Comparison of ENCODE assay signal across 11 cellular contexts in genomic region chr4:3294401-3295241, GRCh38. TPM values are rescaled to one million over a fixed set of nuclear protein-coding genes. Genes with fewer than 3 reads are reported as not detected.
A peak's percentile ranks its signal among the peaks of the same experiment; 100 is the strongest.
DNase-seq lines count a peak whose midpoint lies in the region; ATAC-seq and TF ChIP-seq lines count a peak whose summit lies in the region.
"Had no signal": no experiment of that assay in that cellular context is flagged by ENCODE, and none has a peak within 500 bp of the region (broad histone marks: within the 10 kb centered on the region; RNA-seq: fewer than 3 reads in every experiment).

No MANE protein-coding gene starts in this region.

- H3K36me3 ChIP-seq in left ventricle myocardium inferior (no peaks in the 10 kb centered on the region), heart left ventricle (no peaks in the 10 kb centered on the region), ectodermal cell (ENCODE audit: control insufficient read depth, insufficient read depth, low read length) (no peaks in the 10 kb centered on the region), neural cell (ENCODE audit: insufficient read depth, low read length) (no peaks in the 10 kb centered on the region)

- DNase-seq in left ventricle myocardium inferior (no peak), heart left ventricle (no peak), HPDE6-E6E7 (ENCODE audit: extremely low spot score) (no peak), LoVo (ENCODE audit: low spot score) (no peak)
- DNase-seq: activated B cell treated with CpG ODN at 0.5 μM for 24 hours; NCI-H1092 treated with DMSO at 0.1 percent for 48 hours; stimulated activated naive B cell treated with anti-CD40 and anti-IgM and Interleukin-4, amounts not matched to agents 10 μg/mL and 1 μg/mL and 100 μg/mL, for 72 hours had no signal

- TF ChIP-seq POLR2A in heart left ventricle (IDR thresholded peaks at IDR 0.05) = no peak

- H3K4me1 ChIP-seq in left ventricle myocardium inferior (peaks cover 43% of the 10 kb centered on the region), heart left ventricle (peaks cover 0 to 33% (median 22%) of the 10 kb centered on the region in 12 donors), ectodermal cell (ENCODE audit: control insufficient read depth, insufficient read depth, low read length) (peaks cover 42% of the 10 kb centered on the region)

- TF ChIP-seq CTCF in left ventricle myocardium inferior (IDR thresholded peaks at IDR 0.05; ENCODE audit: borderline replicate concordance) (no peak), heart left ventricle (IDR thresholded peaks at IDR 0.05) (no peak), neural cell (IDR thresholded peaks at IDR 0.05; ENCODE audit: poor library complexity, severe bottlenecking) (no peak)

- H3K9ac ChIP-seq in neural cell (ENCODE audit: low read length) = peak overlapping the region; percentile 90

- no peak for TF ChIP-seq RAD21 in neural cell (conservative IDR thresholded peaks at IDR 0.05)

- WGBS in heart left ventricle, 4 donors = 88 to 93% (median 91%) methylated on average over 19 of the region's 19 CpGs
- WGBS in ectodermal cell, 2 experiments = 89% methylated on average over 19 of the region's 19 CpGs

- peak overlapping the region; percentile 72 for H3K4me2 ChIP-seq in neural cell (ENCODE audit: low read length)

- H3K4me3 ChIP-seq in left ventricle myocardium inferior (peak overlapping the region; percentile 98), heart left ventricle (peak overlapping the region in 2 of 12 donors; percentile 88 to 96), ectodermal cell (ENCODE audit: insufficient read depth, low read depth, low read length) (peak overlapping the region; percentile 66), neural cell (ENCODE audit: low read length) (peak overlapping the region; percentile 78)

- peak overlapping the region; percentile 98 for H3K27ac ChIP-seq in left ventricle myocardium inferior (replicated peaks)
- H3K27ac ChIP-seq in heart left ventricle = peak overlapping the region in 3 of 12 donors; percentile 42 to 87 (median 87)
- H3K27ac ChIP-seq in ectodermal cell (ENCODE audit: insufficient read depth, low read depth, low read length, poor library complexity, severe bottlenecking) = no peak overlapping the region
- peak overlapping the region; percentile 78 for H3K27ac ChIP-seq in neural cell (ENCODE audit: low read length)

- intact Hi-C loops in left ventricle myocardium inferior (cut with micrococcal nuclease) (no loop called here), heart left ventricle (cut with DNase I) (no loop called here)

- H4K20me1 ChIP-seq in neural cell (ENCODE audit: insufficient read depth) = no peaks in the 10 kb centered on the region

- H2AFZ ChIP-seq in neural cell (ENCODE audit: low read depth, low read length) = no peak overlapping the region

- H3F3A ChIP-seq in neural cell (ENCODE audit: insufficient read depth, low read length, poor library complexity, severe bottlenecking) = no peaks in the 10 kb centered on the region

- peaks cover 34% of the 10 kb centered on the region for H3K79me2 ChIP-seq in neural cell (replicated peaks; ENCODE audit: insufficient read depth, low read length)

- H3K27me3 ChIP-seq in left ventricle myocardium inferior (ENCODE audit: low read depth) = no peaks in the 10 kb centered on the region
- no peaks in the 10 kb centered on the region for H3K27me3 ChIP-seq in heart left ventricle
- peaks cover 12% of the 10 kb centered on the region for H3K27me3 ChIP-seq in ectodermal cell (ENCODE audit: control insufficient read depth, insufficient read depth, low read length, poor library complexity, severe bottlenecking)
- H3K27me3 ChIP-seq in neural cell (ENCODE audit: insufficient read depth, low read depth, low read length) = no peaks in the 10 kb centered on the region

- H3K9me3 ChIP-seq in left ventricle myocardium inferior (replicated peaks) = no peaks in the 10 kb centered on the region
- peaks cover 0 to 11% (median 0%) of the 10 kb centered on the region in 12 donors for H3K9me3 ChIP-seq in heart left ventricle
- H3K9me3 ChIP-seq in ectodermal cell (ENCODE audit: control insufficient read depth, low read length) = no peaks in the 10 kb centered on the region
- no peaks in the 10 kb centered on the region for H3K9me3 ChIP-seq in neural cell (ENCODE audit: low read length)

- no peak for TF ChIP-seq EP300 in neural cell (conservative IDR thresholded peaks at IDR 0.05; ENCODE audit: poor library complexity, severe bottlenecking)

- no peaks in the 10 kb centered on the region for H3K9me2 ChIP-seq in neural cell (ENCODE audit: insufficient read depth, low read length)

- ATAC-seq in heart left ventricle (no peak), GM21367 (IDR thresholded peaks at IDR 0.05; ENCODE audit: unreplicated experiment) (no peak), GM21825 (IDR thresholded peaks at IDR 0.05; ENCODE audit: unreplicated experiment) (no peak)
- ATAC-seq: stimulated activated naive B cell treated with anti-CD40 and anti-IgM and Interleukin-4, amounts not matched to agents 10 μg/mL and 1 μg/mL and 100 μg/mL, for 72 hours had no signal

TF ChIP-seq in neural cell, 6 proteins besides CTCF, POLR2A, EP300 and RAD21:
- TF ChIP-seq TAF1 (IDR thresholded peaks at IDR 0.05; ENCODE audit: low read depth) (no peak), SMC3 (conservative IDR thresholded peaks at IDR 0.05; ENCODE audit: poor library complexity) (no peak), EZH2 (IDR thresholded peaks at IDR 0.05; ENCODE audit: borderline replicate concordance, insufficient read depth, low read length, poor library complexity, severe bottlenecking) (no peak), REST (IDR thresholded peaks at IDR 0.05; ENCODE audit: borderline replicate concordance) (no peak), POLR2AphosphoS5 (IDR thresholded peaks at IDR 0.05) (no peak), MXI1 (conservative IDR thresholded peaks at IDR 0.05; ENCODE audit: poor library complexity, severe bottlenecking) (no peak)

RNA-seq across cellular contexts. Expression of gene RGS12, which starts 1.8 kb away (rescaled TPM):
- 13.4 TPM for total RNA-seq in left ventricle myocardium inferior
- 10 to 100 TPM in 8 of 9 donors, 1 to 10 TPM in 1; 8.4 to 18.4 (median 14.6) TPM for total RNA-seq in heart left ventricle
- polyA plus RNA-seq in heart left ventricle = 10 to 100 TPM; 11.7 to 12.7 TPM
- 43.2 TPM for polyA plus RNA-seq in ectodermal cell (2013, experiment 1 of 4)
- polyA plus RNA-seq in ectodermal cell (2013, experiment 2 of 4) = 44.0 TPM
- polyA plus RNA-seq in ectodermal cell (2013, experiment 3 of 4) = 33.0 TPM
- 32.7 TPM for polyA plus RNA-seq in ectodermal cell (2013, experiment 4 of 4)
- 62.9 and 66.4 TPM in 2 replicates for polyA plus RNA-seq in neural cell
- polyA minus RNA-seq in neural cell = 87.6 and 88.4 TPM in 2 replicates

RNA-seq across cellular contexts. Expression of gene MSANTD1, which starts 45.7 kb away (rescaled TPM):
- total RNA-seq in left ventricle myocardium inferior (0.44 TPM), heart left ventricle (under 1 TPM in 7 of 9 donors, not detected in 2; 0.30 to 0.93 (median 0.45) TPM)
- polyA plus RNA-seq in heart left ventricle (under 1 TPM; 0.33 to 0.34 TPM), neural cell (12.7 and 15.8 TPM in 2 replicates)
- 0.19 TPM for polyA plus RNA-seq in ectodermal cell (2013, experiment 1 of 4)
- 0.32 TPM for polyA plus RNA-seq in ectodermal cell (2013, experiment 2 of 4)
- 0.27 TPM for polyA plus RNA-seq in ectodermal cell (2013, experiment 3 of 4)
- 0.36 TPM for polyA plus RNA-seq in ectodermal cell (2013, experiment 4 of 4)
- polyA minus RNA-seq in neural cell = 12.7 and 13.4 TPM in 2 replicates
